Comparison of ENCODE assay signal across 8 cellular contexts in genomic region chr15:70852501-70853269, GRCh38. TPM values are rescaled to one million over a fixed set of nuclear protein-coding genes. Genes with fewer than 3 reads are reported as not detected.
DNase-seq lines count a peak whose midpoint lies in the region; ATAC-seq and TF ChIP-seq lines count a peak whose summit lies in the region.

No MANE protein-coding gene starts in this region.

- peaks cover 0 to 15% of the 10 kb centered on the region in 2 donors for H3K4me1 ChIP-seq in gastrocnemius medialis

- no peaks in the 10 kb centered on the region for H3K36me3 ChIP-seq in gastrocnemius medialis

- H3K27ac Mint-ChIP-seq in glutamatergic neuron (ENCODE audit: unreplicated experiment) = peak overlapping the region; percentile 28

- H3K4me1 Mint-ChIP-seq in glutamatergic neuron (ENCODE audit: low read depth, unreplicated experiment) = peaks cover 5% of the 10 kb centered on the region

- TF ChIP-seq CTCF in glutamatergic neuron (IDR thresholded peaks at IDR 0.05; ENCODE audit: partially characterized antibody, unreplicated experiment) = no peak
- TF ChIP-seq CTCF in gastrocnemius medialis (IDR thresholded peaks at IDR 0.05 in 4 of 5, conservative IDR thresholded peaks at IDR 0.05 in 1 of 5) = no peak

- TF ChIP-seq POLR2A in gastrocnemius medialis (IDR thresholded peaks at IDR 0.05) = no peak

- peak; percentile 42 for DNase-seq in GM04503 (ENCODE audit: low read depth)
- DNase-seq in T1000 (lab: John Stamatoyannopoulos, UW) = peak; percentile 32
- DNase-seq in glutamatergic neuron = no peak
- no peak for DNase-seq in gastrocnemius medialis
- DNase-seq in RPMI8226 = no peak
- no peak for DNase-seq in stimulated activated CD4-positive, alpha-beta T cell treated with anti-CD3 and anti-CD28 coated beads, Interleukin-1b, Interleukin-23, amount 100 ng/mL, for 48 hours
- no peak for DNase-seq in SK-N-DZ (ENCODE audit: low spot score)

- H3K27ac ChIP-seq in gastrocnemius medialis = peak overlapping the region; percentile 68 to 84 (median 77)

- peak overlapping the region; percentile 55 to 75 (median 61) for H3K4me3 ChIP-seq in gastrocnemius medialis

- peak overlapping the region; percentile 83 for H3K4me3 Mint-ChIP-seq in glutamatergic neuron (ENCODE audit: unreplicated experiment)

- H3K27me3 Mint-ChIP-seq in glutamatergic neuron (ENCODE audit: unreplicated experiment) = peaks cover 9% of the 10 kb centered on the region

- H3K27me3 ChIP-seq in gastrocnemius medialis = no peaks in the 10 kb centered on the region

- ATAC-seq in gastrocnemius medialis (no peak), HG03108 (IDR thresholded peaks at IDR 0.05; ENCODE audit: unreplicated experiment) (no peak)

- peaks cover 2% of the 10 kb centered on the region for H3K9me3 Mint-ChIP-seq in glutamatergic neuron (ENCODE audit: unreplicated experiment)

- in situ Hi-C loops in gastrocnemius medialis (cut with MboI; ENCODE audit: low sequenced_read_pairs in 4 of 4) = no loop called here

- H3K9me3 ChIP-seq in gastrocnemius medialis = no peaks in the 10 kb centered on the region

- intact Hi-C loops in gastrocnemius medialis (cut with DNase I; ENCODE audit: low total_unique reads) = no loop called here

- H3K36me3 Mint-ChIP-seq in glutamatergic neuron (ENCODE audit: unreplicated experiment) = no peaks in the 10 kb centered on the region

RNA-seq across cellular contexts. Expression of gene LARP6, which starts 1.3 kb away (rescaled TPM):
- total RNA-seq in glutamatergic neuron (ENCODE audit: unreplicated experiment) (21.6 TPM), gastrocnemius medialis (10 to 100 TPM; 10.0 to 20.6 (median 13.9) TPM)
- 8.2 and 25.0 TPM in 2 replicates for polyA plus RNA-seq in SK-N-DZ (2014; cell fraction: cytosol; rRNA removed)
- 11.0 and 12.6 TPM in 2 replicates for polyA plus RNA-seq in SK-N-DZ (2014; cell fraction: nucleus; rRNA removed)

RNA-seq across cellular contexts. Expression of gene THAP10, which starts 39.5 kb away (rescaled TPM):
- total RNA-seq in glutamatergic neuron (ENCODE audit: unreplicated experiment) = 3.3 TPM
- total RNA-seq in gastrocnemius medialis = 1 to 10 TPM in 2 of 4 donors, under 1 TPM in 2; 0.46 to 2.3 (median 1.1) TPM
- 4.5 and 5.8 TPM in 2 replicates for polyA plus RNA-seq in SK-N-DZ (2014; cell fraction: cytosol; rRNA removed)
- 3.3 and 4.1 TPM in 2 replicates for polyA plus RNA-seq in SK-N-DZ (2014; cell fraction: nucleus; rRNA removed)

RNA-seq across cellular contexts. Expression of gene LRRC49, which starts 39.9 kb away (rescaled TPM):
- total RNA-seq in glutamatergic neuron (ENCODE audit: unreplicated experiment) (28.6 TPM), gastrocnemius medialis (1 to 10 TPM in 3 of 4 donors, under 1 TPM in 1; 0.51 to 5.0 (median 2.8) TPM)
- polyA plus RNA-seq in SK-N-DZ (2014; cell fraction: cytosol; rRNA removed) = 26.9 and 28.3 TPM in 2 replicates
- polyA plus RNA-seq in SK-N-DZ (2014; cell fraction: nucleus; rRNA removed) = 18.2 and 23.9 TPM in 2 replicates

Comparison
In these comparisons a context has a peak if more than half of its experiments do, and no peak if none do; other contexts are left out.
1. DNase-seq: peak in GM04503 (single experiment) and T1000 (single experiment); none in glutamatergic neuron (single experiment), gastrocnemius medialis (0 of 2), RPMI8226 (single experiment), stimulated activated CD4-positive, alpha-beta T cell treated with anti-CD3 and anti-CD28 coated beads, Interleukin-1b, Interleukin-23, amount 100 ng/mL, for 48 hours (single experiment) and SK-N-DZ (single experiment).